In genomic region chr6:31227143-31227542, GRCh38 we compare ENCODE assay signal across 26 cellular contexts. TPM values are rescaled to one million over a fixed set of nuclear protein-coding genes. Genes with fewer than 3 reads are reported as not detected.
DNase-seq lines count a peak whose midpoint lies in the region; ATAC-seq, FAIRE-seq and TF ChIP-seq lines count a peak whose summit lies in the region.
"Had no signal": no experiment of that assay in that cellular context is flagged by ENCODE, and none has a peak within 500 bp of the region (broad histone marks: within the 10 kb centered on the region; RNA-seq: fewer than 3 reads in every experiment).

No MANE protein-coding gene starts in this region.

- no peak overlapping the region for H2BK5ac ChIP-seq in IMR-90 (ENCODE audit: low read depth, low read length, poor library complexity, severe bottlenecking)

- no peak overlapping the region for H2AK5ac ChIP-seq in IMR-90 (ENCODE audit: low read depth, low read length)

- H4K20me1 ChIP-seq in IMR-90 (ENCODE audit: insufficient read depth, low read length) (no peaks in the 10 kb centered on the region), K562 (replicated peaks; ENCODE audit: control insufficient read depth, insufficient read depth, low read length) (no peaks in the 10 kb centered on the region)

- no peak overlapping the region for H3K14ac ChIP-seq in IMR-90 (replicated peaks; ENCODE audit: low read depth, low read length)

- TF ChIP-seq RAD21 in IMR-90 (IDR thresholded peaks at IDR 0.05; ENCODE audit: low read length): no peak
- no peak for TF ChIP-seq RAD21 in K562 (CRISPR knock-in tag; conservative IDR thresholded peaks at IDR 0.05 in 1 of 2, IDR thresholded peaks at IDR 0.05 in 1 of 2)

- intact Hi-C loops in IMR-90 (cut with micrococcal nuclease) (no loop called here), K562 (cut with micrococcal nuclease) (no loop called here)

- no TSS peak for BruUV-seq in IMR-90 (replicated peaks; lab: Mats Ljungman, UMichigan)
- BruUV-seq in K562 (replicated peaks; lab: Mats Ljungman, UMichigan): no TSS peak

- dilution Hi-C loops in IMR-90 (cut with HindIII; ENCODE audit: low sequenced_read_pairs, unreplicated experiment): no loop called here

- H3K36me3 ChIP-seq in IMR-90 (ENCODE audit: control insufficient read depth, insufficient read depth, low read length) (no peaks in the 10 kb centered on the region), K562 (ENCODE audit: control insufficient read depth, insufficient read depth, low read length) (no peaks in the 10 kb centered on the region)
- H3K36me3 ChIP-seq: BE2C had no signal

- H3K4me2 ChIP-seq in IMR-90 (ENCODE audit: low read depth, low read length) (no peak overlapping the region), K562 (ENCODE audit: insufficient read depth, low read length) (no peak overlapping the region)

- H3K4me3 ChIP-seq in IMR-90 (ENCODE audit: insufficient read depth, low read depth, low read length): no peak overlapping the region
- no peak overlapping the region for H3K4me3 ChIP-seq in K562
- H3K4me3 ChIP-seq in fibroblast of villous mesenchyme (ENCODE audit: low read depth, low read length): no peak overlapping the region

- ATAC-seq in IMR-90 (ENCODE audit: low read depth) (no peak), K562 (peak; percentile 50; the same call in 2 of the 3 replicates), GM18502 (IDR thresholded peaks at IDR 0.05; ENCODE audit: poor library complexity, unreplicated experiment) (no peak), HG03571 (IDR thresholded peaks at IDR 0.05; ENCODE audit: unreplicated experiment) (no peak)
- ATAC-seq: HCT116 had no signal

- H3K4me1 ChIP-seq in IMR-90 (ENCODE audit: control insufficient read depth, insufficient read depth, low read length) (no peaks in the 10 kb centered on the region), K562 (replicated peaks in 1 of 2; ENCODE audit: control insufficient read depth in 2 of 2, insufficient read depth in 2 of 2, low read length in 2 of 2) (0 out of 5 replicates have a peak, but pooled peaks cover 0 to 2% of the 10 kb centered on the region in 2 experiments)
- H3K4me1 ChIP-seq: BE2C had no signal

- no peak overlapping the region for H2BK20ac ChIP-seq in IMR-90 (ENCODE audit: low read depth, low read length)

- H3K9me3 ChIP-seq in IMR-90 (ENCODE audit: control insufficient read depth, insufficient read depth, low read length) (no peaks in the 10 kb centered on the region), K562 (replicated peaks; ENCODE audit: control insufficient read depth, insufficient read depth, low read depth, low read length) (no peaks in the 10 kb centered on the region)
- H3K9me3 ChIP-seq: BE2C had no signal

- no peaks in the 10 kb centered on the region for H3K79me1 ChIP-seq in IMR-90 (ENCODE audit: low read depth in 1 of 2, low read length in 2 of 2)

- no peak overlapping the region for H3K27ac ChIP-seq in IMR-90 (ENCODE audit: insufficient read depth, low read length)
- no peak overlapping the region for H3K27ac ChIP-seq in K562 (ENCODE audit: extremely low read depth, low read depth, low read length)

- H2AFZ ChIP-seq in IMR-90 (replicated peaks; ENCODE audit: low read length, poor library complexity): no peak overlapping the region
- H2AFZ ChIP-seq in K562 (ENCODE audit: low read depth, low read length): no peak overlapping the region

- no peak overlapping the region for H4K8ac ChIP-seq in IMR-90 (ENCODE audit: low read depth in 2 of 2, low read length in 2 of 2)

- H3K9ac ChIP-seq in IMR-90 (ENCODE audit: low read depth, low read length) (no peak overlapping the region), K562 (ENCODE audit: insufficient read depth in 1 of 2, low read depth in 2 of 2, low read length in 2 of 2) (no peak overlapping the region)

- in situ Hi-C loops in IMR-90 (cut with MboI; ENCODE audit: low sequenced_read_pairs) (no loop called here), K562 (cut with MboI) (no loop called here)

- no peak overlapping the region for H3K56ac ChIP-seq in IMR-90 (ENCODE audit: extremely low read depth, insufficient read depth, low read length)

- POLR2A ChIA-PET in IMR-90 (lab: Charles Lee; ENCODE audit: unreplicated experiment): no interaction called here
- POLR2A ChIA-PET in K562 (lab: Yijun Ruan, JAX): interaction anchor here (1.6 kb wide), 1 partner anchor 8 kb away, joined by 7 read pairs; no protein-coding TSS in a partner anchor

- TF ChIP-seq CTCF in IMR-90 (conservative IDR thresholded peaks at IDR 0.05; ENCODE audit: low read depth, low read length) (no peak), K562 (IDR thresholded peaks at IDR 0.05 in 2 of 3, conservative IDR thresholded peaks at IDR 0.05 in 1 of 3; ENCODE audit: insufficient read depth in 2 of 3, low read depth in 1 of 3, low read length in 3 of 3) (no peak), fibroblast of villous mesenchyme (IDR thresholded peaks at IDR 0.05; ENCODE audit: insufficient read depth, low read depth, low read length) (no peak)

- no peak overlapping the region for H3K18ac ChIP-seq in IMR-90 (ENCODE audit: low read depth, low read length)

- H3K27me3 ChIP-seq in IMR-90 (ENCODE audit: control insufficient read depth, insufficient read depth, low read length): peaks cover 26% of the 10 kb centered on the region
- H3K27me3 ChIP-seq in K562 (ENCODE audit: control insufficient read depth in 2 of 2, insufficient read depth in 2 of 2, low read length in 2 of 2): peaks cover 21 to 57% of the 10 kb centered on the region in 2 experiments

- no peaks in the 10 kb centered on the region for H3K79me2 ChIP-seq in K562 (ENCODE audit: control insufficient read depth, insufficient read depth, low read length)

- H2AK9ac ChIP-seq in IMR-90 (replicated peaks; ENCODE audit: low read depth, low read length, poor library complexity): no peak overlapping the region

- H2BK120ac ChIP-seq in IMR-90 (ENCODE audit: low read depth, low read length): no peak overlapping the region

- no peak for TF ChIP-seq EP300 in K562 (IDR thresholded peaks at IDR 0.05; ENCODE audit: low read length)

- no peak overlapping the region for H4K5ac ChIP-seq in IMR-90 (ENCODE audit: low read depth, low read length)

- FAIRE-seq in K562 (lab: Jason Lieb, UNC): peak; percentile 55
- FAIRE-seq in HTR-8/SVneo (lab: Jason Lieb, UNC): no peak
- FAIRE-seq: A204.1, G401.6, GM12891, GM18507 had no signal

- 81% methylated on average over 3 of the region's 7 CpGs; no CpG with 5 or more reads in 1 of the 2 experiments for WGBS in IMR-90 (ENCODE audit: extremely low coverage in 2 of 2, insufficient read length in 1 of 2), 2 experiments
- WGBS in K562 (ENCODE audit: insufficient coverage, low coverage, missing lambda C conversion rate): 10% methylated on average over 7 of the region's 7 CpGs

- H3K9me1 ChIP-seq in IMR-90 (ENCODE audit: insufficient read depth, low read length) (no peaks in the 10 kb centered on the region), K562 (ENCODE audit: control insufficient read depth, insufficient read depth, low read length) (no peaks in the 10 kb centered on the region)

- TF ChIP-seq POLR2A in IMR-90 (IDR thresholded peaks at IDR 0.05; ENCODE audit: low read depth, low read length): no peak
- TF ChIP-seq POLR2A in K562 (conservative IDR thresholded peaks at IDR 0.05): no peak

- no peak overlapping the region for H3K23ac ChIP-seq in IMR-90 (ENCODE audit: low read depth, low read length)

- H3K4ac ChIP-seq in IMR-90 (ENCODE audit: low read depth, low read length): no peak overlapping the region

- no peak overlapping the region for H2BK15ac ChIP-seq in IMR-90 (ENCODE audit: low read depth, low read length)

- DNase-seq in IMR-90 (peak; percentile 19), K562 (ENCODE audit: extremely low read depth in 1 of 4, low spot score in 3 of 4) (no peak), fibroblast of villous mesenchyme (ENCODE audit: low read depth) (peak; percentile 18), HTR-8/SVneo (ENCODE audit: insufficient read length, low spot score) (no peak)
- DNase-seq in central memory CD4-positive, alpha-beta T cell: no peak
- DNase-seq: ACHN; BE2C; C1 segment of cervical spinal cord; CD4-positive, CD25-positive, alpha-beta regulatory T cell; CD8-positive, alpha-beta memory T cell; COR-L47; DMS 273 treated with DMSO at 0.1 percent for 48 hours; DMS53; DND-41; EL; GOT3; H7; HFFc6; KBM-7 had no signal

- CTCF ChIA-PET in IMR-90 (lab: Yijun Ruan, JAX): no interaction called here
- CTCF ChIA-PET in K562 (lab: Yijun Ruan, JAX; ENCODE audit: low intra/inter-chr PET ratio): no interaction called here

- H4K91ac ChIP-seq in IMR-90 (ENCODE audit: insufficient read depth, low read depth, low read length): no peak overlapping the region

RNA-seq across cellular contexts. Expression of gene HLA-C, which starts 44.7 kb away (rescaled TPM):
- total RNA-seq in IMR-90 (2012; rRNA removed): 8.8 and 10.6 TPM in 2 replicates
- polyA plus RNA-seq in IMR-90 (2012; rRNA removed): 87.3 and 104 TPM in 2 replicates
- 134 and 162 TPM in 2 replicates for polyA plus RNA-seq in IMR-90 (2012; cell fraction: cytosol; rRNA removed)
- 81.8 and 115 TPM in 2 replicates for polyA plus RNA-seq in IMR-90 (2012; cell fraction: nucleus; rRNA removed; ENCODE audit: low replicate concordance)
- total RNA-seq in K562 (2011; cell fraction: chromatin; rRNA removed; ENCODE audit: low replicate concordance): 1.8 and 3.2 TPM in 2 replicates
- total RNA-seq in K562 (2011; cell fraction: nucleolus; rRNA removed): 2.8 and 4.5 TPM in 2 replicates
- total RNA-seq in K562 (2011; cell fraction: nucleoplasm; rRNA removed): 2.6 and 5.0 TPM in 2 replicates
- 1.7 and 2.4 TPM in 2 replicates for total RNA-seq in K562 (2014; rRNA removed)
- 0.36 and 0.51 TPM in 2 replicates for total RNA-seq in K562 (2014; rRNA removed; fragmentation: Illumina TruSeq; extraction: Trizol)
- total RNA-seq in K562 (2015; rRNA removed; fragmentation: Illumina TruSeq; extraction: Trizol): 0.57 and 1.0 TPM in 2 replicates
- total RNA-seq in K562 (2021): 4.9 and 5.3 TPM in 2 replicates
- 0.83 and 1.7 TPM in 2 replicates for polyA plus RNA-seq in K562 (2011; rRNA removed)
- polyA plus RNA-seq in K562 (2011; cell fraction: cytosol; rRNA removed): 0.47 and 1.8 TPM in 2 replicates
- 1.7 and 6.2 TPM in 2 replicates for polyA plus RNA-seq in K562 (2011; cell fraction: nucleus; rRNA removed)
- 2.6 and 4.8 TPM in 2 replicates for polyA plus RNA-seq in K562 (2012)
- polyA plus RNA-seq in K562 (2014; fragmentation: Illumina TruSeq; extraction: Trizol): 1.1 and 1.2 TPM in 2 replicates
- under 1 TPM; 0.23 to 0.25 TPM for polyA plus RNA-seq in K562 (2014; fragmentation: Nextera tagmentation; extraction: Ambion mirVana)
- polyA plus RNA-seq in K562 (2014; rRNA removed): 1.4 and 2.4 TPM in 2 replicates
- polyA minus RNA-seq in K562 (2011; rRNA and poly(A)+ RNA removed): 0.42 and 0.51 TPM in 2 replicates
- 2.6 and 6.4 TPM in 2 replicates for polyA minus RNA-seq in K562 (2011; cell fraction: cytosol; rRNA and poly(A)+ RNA removed)
- polyA minus RNA-seq in K562 (2011; cell fraction: nucleus; rRNA and poly(A)+ RNA removed): 0.40 and 0.56 TPM in 2 replicates
- total RNA-seq in fibroblast of villous mesenchyme: 361 and 512 TPM in 2 replicates

RNA-seq across cellular contexts. Expression of gene POU5F1, which starts 56.7 kb away (rescaled TPM):
- not detected in 2 replicates for total RNA-seq in IMR-90 (2012; rRNA removed)
- not detected in 2 replicates for polyA plus RNA-seq in IMR-90 (2012; rRNA removed)
- polyA plus RNA-seq in IMR-90 (2012; cell fraction: cytosol; rRNA removed): not detected in 2 replicates
- 0.28 TPM in 1 of 2 replicates, not detected in the other for polyA plus RNA-seq in IMR-90 (2012; cell fraction: nucleus; rRNA removed; ENCODE audit: low replicate concordance)
- total RNA-seq in K562 (2011; cell fraction: chromatin; rRNA removed; ENCODE audit: low replicate concordance): not detected in 2 replicates
- total RNA-seq in K562 (2011; cell fraction: nucleolus; rRNA removed): not detected in 2 replicates
- total RNA-seq in K562 (2011; cell fraction: nucleoplasm; rRNA removed): not detected in 2 replicates
- total RNA-seq in K562 (2014; rRNA removed): not detected in 2 replicates
- total RNA-seq in K562 (2014; rRNA removed; fragmentation: Illumina TruSeq; extraction: Trizol): not detected in 2 replicates
- not detected in 2 replicates for total RNA-seq in K562 (2015; rRNA removed; fragmentation: Illumina TruSeq; extraction: Trizol)
- total RNA-seq in K562 (2021): 2.0 and 2.3 TPM in 2 replicates
- polyA plus RNA-seq in K562 (2011; rRNA removed): not detected in 2 replicates
- polyA plus RNA-seq in K562 (2011; cell fraction: cytosol; rRNA removed): 0.31 TPM in 1 of 2 replicates, not detected in the other
- not detected in 2 replicates for polyA plus RNA-seq in K562 (2011; cell fraction: nucleus; rRNA removed)
- 0.13 and 0.58 TPM in 2 replicates for polyA plus RNA-seq in K562 (2012)
- polyA plus RNA-seq in K562 (2014; fragmentation: Illumina TruSeq; extraction: Trizol): not detected in 2 replicates
- under 1 TPM; 0.06 to 0.10 TPM for polyA plus RNA-seq in K562 (2014; fragmentation: Nextera tagmentation; extraction: Ambion mirVana)
- not detected in 2 replicates for polyA plus RNA-seq in K562 (2014; rRNA removed)
- polyA minus RNA-seq in K562 (2011; rRNA and poly(A)+ RNA removed): not detected in 2 replicates
- not detected in 2 replicates for polyA minus RNA-seq in K562 (2011; cell fraction: cytosol; rRNA and poly(A)+ RNA removed)
- not detected in 2 replicates for polyA minus RNA-seq in K562 (2011; cell fraction: nucleus; rRNA and poly(A)+ RNA removed)
- not detected in 2 replicates for total RNA-seq in fibroblast of villous mesenchyme
- total RNA-seq: CD4-positive, CD25-positive, alpha-beta regulatory T cell; CD8-positive, alpha-beta memory T cell had no signal
- polyA plus RNA-seq: CD8-positive, alpha-beta memory T cell had no signal

Comparison
In these comparisons a context has a peak if more than half of its experiments do, and no peak if none do; other contexts are left out.
1. DNase-seq: peak in IMR-90 (single experiment) and fibroblast of villous mesenchyme (single experiment); none in K562 (0 of 4), HTR-8/SVneo (single experiment) and central memory CD4-positive, alpha-beta T cell (single experiment).
2. RNA of gene HLA-C, which starts 44.7 kb away (total RNA-seq): 361 to 512 TPM in fibroblast of villous mesenchyme; 8.8 to 10.6 TPM in IMR-90 and 0.36 to 5.3 TPM in K562; every median in the first group is over 10 times any median in the second.